11 cellular contexts compared by ENCODE assay signal in the genomic region with DNA sequence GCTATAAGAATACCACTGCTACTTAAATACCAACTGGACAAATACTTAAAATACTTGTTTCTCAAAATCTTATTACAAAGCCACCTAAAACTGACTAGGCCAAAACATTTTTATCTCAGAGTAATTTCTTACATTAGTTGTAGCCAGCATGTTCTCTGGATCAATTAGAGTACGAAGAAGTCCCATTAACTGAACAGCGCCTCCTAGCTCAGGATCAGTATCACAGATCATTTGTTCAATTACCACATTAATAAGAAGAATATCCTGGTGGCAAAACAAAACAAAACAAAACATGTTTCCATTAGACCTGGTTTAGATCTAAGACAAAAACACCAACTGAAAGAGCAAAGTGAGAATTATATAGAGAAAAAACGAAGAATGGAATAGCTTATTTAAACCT. TPM values are rescaled to one million over a fixed set of nuclear protein-coding genes. Genes with fewer than 3 reads are reported as not detected.
DNase-seq lines count a peak whose midpoint lies in the region; ATAC-seq and TF ChIP-seq lines count a peak whose summit lies in the region.
"Had no signal": no experiment of that assay in that cellular context is flagged by ENCODE, and none has a peak within 500 bp of the region (broad histone marks: within the 10 kb centered on the region; RNA-seq: fewer than 3 reads in every experiment).

No MANE protein-coding gene starts in this region.

- POLR2A ChIA-PET in A673 (lab: Charles Lee; ENCODE audit: low non-redundant PET) (no interaction called here), PC-9 (lab: Charles Lee; ENCODE audit: unreplicated experiment) (no interaction called here)

- peaks cover 28% of the 10 kb centered on the region for H3K4me1 ChIP-seq in A673 (ENCODE audit: insufficient read depth, low read length, poor library complexity, severe bottlenecking)
- H3K4me1 ChIP-seq in PC-9 (replicated peaks; ENCODE audit: insufficient read depth): peaks cover 30% of the 10 kb centered on the region
- H3K4me1 ChIP-seq: prostate gland had no signal

- CTCF ChIA-PET in A673 (lab: Charles Lee): no interaction called here
- CTCF ChIA-PET in PC-9 (lab: Charles Lee): no interaction called here

- no peak for ATAC-seq in HG02970 (IDR thresholded peaks at IDR 0.05; ENCODE audit: low FRiP score, unreplicated experiment)

- H3K27ac ChIP-seq in A673 (ENCODE audit: low read depth, low read length, poor library complexity, severe bottlenecking) (peak overlapping the region; percentile 19), PC-9 (no peak overlapping the region)
- H3K27ac ChIP-seq: prostate gland had no signal

- H3K4me3 ChIP-seq in A673 (ENCODE audit: low read depth, low read length, poor library complexity, severe bottlenecking): no peak overlapping the region
- H3K4me3 ChIP-seq in PC-9: no peak overlapping the region
- H3K4me3 ChIP-seq: prostate gland had no signal

- no peaks in the 10 kb centered on the region for H3K27me3 ChIP-seq in A673 (replicated peaks; ENCODE audit: insufficient read depth, low read depth, low read length, poor library complexity)
- no peaks in the 10 kb centered on the region for H3K27me3 ChIP-seq in PC-9 (ENCODE audit: insufficient read depth, low read depth)

- no peaks in the 10 kb centered on the region for H3K9me3 ChIP-seq in A673 (ENCODE audit: low read depth, low read length, poor library complexity, severe bottlenecking)
- no peaks in the 10 kb centered on the region for H3K9me3 ChIP-seq in PC-9 (ENCODE audit: insufficient read depth, low read depth)
- H3K9me3 ChIP-seq: prostate gland had no signal

- H4K20me1 ChIP-seq in PC-9 (ENCODE audit: insufficient read depth): peaks cover 13% of the 10 kb centered on the region; the same call in 1 of the 2 replicates

- H3F3A ChIP-seq in PC-9 (ENCODE audit: insufficient read depth, low read depth): peaks cover 17% of the 10 kb centered on the region

- TF ChIP-seq CTCF in A673 (conservative IDR thresholded peaks at IDR 0.05; ENCODE audit: low read depth, low read length): peak; percentile 64
- TF ChIP-seq CTCF in PC-9 (conservative IDR thresholded peaks at IDR 0.05): peak; percentile 58

- H3K79me2 ChIP-seq in PC-9 (ENCODE audit: low read depth): no peaks in the 10 kb centered on the region; the same call in 1 of the 2 replicates

- DNase-seq in A673 (ENCODE audit: low spot score): peak; percentile 48
- peak; percentile 6 for DNase-seq in EL
- no peak for DNase-seq in PC-9
- peak; percentile 9 for DNase-seq in iPS DF 4.7 (ENCODE audit: extremely low read depth, low spot score)
- DNase-seq in NCI-H524 treated with DMSO at 0.1 percent for 48 hours (lab: John Stamatoyannopoulos, UW): no peak
- DNase-seq in HK-2 (ENCODE audit: unreplicated experiment): no peak
- no peak for DNase-seq in HuH-7.5 (ENCODE audit: low spot score)
- DNase-seq: DMS79 treated with DMSO at 0.1 percent for 48 hours, NCI-H1092 had no signal

- intact Hi-C loops in A673 (cut with micrococcal nuclease; ENCODE audit: unreplicated experiment) (no loop called here), PC-9 (cut with micrococcal nuclease; ENCODE audit: unreplicated experiment) (no loop called here)

- peaks cover 50% of the 10 kb centered on the region for H3K36me3 ChIP-seq in A673 (ENCODE audit: insufficient read depth, low read length, poor library complexity, severe bottlenecking)
- H3K36me3 ChIP-seq in PC-9 (ENCODE audit: low read depth): peaks cover 72% of the 10 kb centered on the region
- H3K36me3 ChIP-seq: prostate gland had no signal

- no peak overlapping the region for H3K4me2 ChIP-seq in PC-9

- no peaks in the 10 kb centered on the region for H3K9me2 ChIP-seq in PC-9 (ENCODE audit: insufficient read depth)

- no TSS peak for BruUV-seq in A673 (replicated peaks; lab: Mats Ljungman, UMichigan)
- no TSS peak for BruUV-seq in PC-9 (replicated peaks; lab: Mats Ljungman, UMichigan)

- H2AFZ ChIP-seq in PC-9: no peak overlapping the region

RNA-seq across cellular contexts. Expression of gene PPP4R3B, which starts 36.0 kb away (rescaled TPM):
- total RNA-seq in A673 (2021) (49.8 and 57.9 TPM in 2 replicates), PC-9 (2021) (66.2 and 73.4 TPM in 2 replicates)

Comparison
In these comparisons a context has a peak if more than half of its experiments do, and no peak if none do; other contexts are left out.
1. DNase-seq: peak in A673 (single experiment), EL (single experiment) and iPS DF 4.7 (single experiment); none in PC-9 (0 of 2), NCI-H524 treated with DMSO at 0.1 percent for 48 hours (single experiment), HK-2 (single experiment) and HuH-7.5 (single experiment).